Comparison of ENCODE assay signal across 16 cellular contexts in the genomic region with DNA sequence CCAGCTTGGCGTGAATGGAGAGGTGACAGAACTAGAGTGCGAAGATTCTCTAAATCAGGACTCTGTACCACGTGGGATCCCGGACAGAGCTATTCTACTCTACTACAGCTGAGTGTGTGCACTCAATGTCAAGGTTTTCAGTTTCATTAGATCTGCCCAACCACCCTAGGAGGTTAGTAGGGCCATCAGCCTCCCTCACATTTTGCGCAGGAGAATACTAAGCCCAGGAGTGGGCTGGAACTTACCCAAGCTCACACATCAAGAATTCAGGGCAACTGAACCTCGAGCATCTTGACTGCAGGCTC.
A peak's percentile ranks its signal among the peaks of the same experiment; 100 is the strongest.
DNase-seq lines count a peak whose midpoint lies in the region; ATAC-seq and TF ChIP-seq lines count a peak whose summit lies in the region.
"Had no signal": no experiment of that assay in that cellular context is flagged by ENCODE, and none has a peak within 500 bp of the region (broad histone marks: within the 10 kb centered on the region; RNA-seq: fewer than 3 reads in every experiment).

No MANE protein-coding gene starts in this region.

- peaks cover 23% of the 10 kb centered on the region for H3F3A ChIP-seq in GM23248 (ENCODE audit: insufficient read depth)

- H3K27ac ChIP-seq in GM23248 = peak overlapping the region; percentile 72
- peak overlapping the region; percentile 7 for H3K27ac ChIP-seq in epithelial cell of prostate
- H3K27ac ChIP-seq: C4-2B, SK-N-MC had no signal

- H2AFZ ChIP-seq in GM23248 = no peak overlapping the region

- in situ Hi-C loops in GM23248 (cut with MboI) = no loop called here

- 57 to 68% methylated on average over 6 of the region's 6 CpGs for WGBS in GM23248 (ENCODE audit: low coverage in 1 of 2, low lambda C conversion rate in 2 of 2, missing lambda C conversion rate in 2 of 2), 2 experiments
- 87 to 89% methylated on average over 6 of the region's 6 CpGs for WGBS in lower leg skin, 2 donors

- no peaks in the 10 kb centered on the region for H3K36me3 ChIP-seq in GM23248 (ENCODE audit: low read depth)

- peaks cover 26% of the 10 kb centered on the region for H3K4me1 ChIP-seq in GM23248 (ENCODE audit: insufficient read depth)
- H3K4me1 ChIP-seq: A549 had no signal

- H3K4me3 Mint-ChIP-seq in osteocyte (ENCODE audit: unreplicated experiment) = no peak overlapping the region

- no peak for TF ChIP-seq POLR2A in lower leg skin (IDR thresholded peaks at IDR 0.05)

- no peaks in the 10 kb centered on the region for H3K36me3 Mint-ChIP-seq in osteocyte (ENCODE audit: unreplicated experiment)

- no peak overlapping the region for H3K4me2 ChIP-seq in GM23248 (ENCODE audit: unreplicated experiment)
- H3K4me2 ChIP-seq: A549 had no signal

- H3K4me3 ChIP-seq in GM23248 (no peak overlapping the region), lower leg skin (ENCODE audit: low read depth, poor library complexity, severe bottlenecking) (no peak overlapping the region)
- H3K4me3 ChIP-seq: A549, SK-N-MC had no signal

- no peaks in the 10 kb centered on the region for H3K79me2 ChIP-seq in GM23248 (ENCODE audit: insufficient read depth)

- peaks cover 7% of the 10 kb centered on the region for H3K4me1 Mint-ChIP-seq in osteocyte (ENCODE audit: unreplicated experiment)

- H3K27me3 ChIP-seq in GM23248 (replicated peaks; ENCODE audit: insufficient read depth) = no peaks in the 10 kb centered on the region

- H3K9ac ChIP-seq in GM23248 = peak overlapping the region; percentile 48

- H4K20me1 ChIP-seq in GM23248 (ENCODE audit: insufficient read depth) = no peaks in the 10 kb centered on the region

- H3K27me3 Mint-ChIP-seq in osteocyte (ENCODE audit: unreplicated experiment) = peaks cover 3% of the 10 kb centered on the region

- TF ChIP-seq CTCF in osteocyte (IDR thresholded peaks at IDR 0.05) = no peak
- no peak for TF ChIP-seq CTCF in lower leg skin (IDR thresholded peaks at IDR 0.05)

- H3K9me3 ChIP-seq in GM23248 (ENCODE audit: low read depth) = no peaks in the 10 kb centered on the region
- H3K9me3 ChIP-seq: A549 had no signal

- no peaks in the 10 kb centered on the region for H3K9me2 ChIP-seq in GM23248 (ENCODE audit: insufficient read depth)

- intact Hi-C loops in lower leg skin (cut with DNase I; ENCODE audit: low total_unique reads) = no loop called here

- no peak for DNase-seq in GM23248
- DNase-seq in epithelial cell of prostate (ENCODE audit: low read depth, low spot score) = no peak
- no peak for DNase-seq in osteocyte (ENCODE audit: extremely low spot score, unreplicated experiment)
- DNase-seq in lower leg skin (ENCODE audit: low spot score in 2 of 2) = no peak
- no peak for DNase-seq in stimulated activated CD4-positive, alpha-beta T cell treated with anti-CD3 and anti-CD28 coated beads, Interleukin-2, amount 100 ng/mL, for 48 hours
- DNase-seq: DMS79 treated with DMSO at 0.1 percent for 48 hours, NCI-H1092 treated with DMSO at 0.1 percent for 48 hours, NCI-H510A, NCI-H748 treated with DMSO at 0.1 percent for 48 hours, OCI-M1, SHP77 had no signal

- ATAC-seq in SK-N-SH treated with all-trans-retinoic acid at 6 μM for 48 hours (peak; percentile 18; the same call in 2 of the 3 replicates), GM19035 (IDR thresholded peaks at IDR 0.05; ENCODE audit: unreplicated experiment) (no peak)

- no peaks in the 10 kb centered on the region for H3K9me3 Mint-ChIP-seq in osteocyte (ENCODE audit: unreplicated experiment)

- peak overlapping the region; percentile 35 for H3K27ac Mint-ChIP-seq in osteocyte (ENCODE audit: unreplicated experiment)

TF ChIP-seq in SK-N-SH treated with all-trans-retinoic acid at 6 μM for 48 hours, 23 proteins besides CTCF, POLR2A, EP300 and RAD21:
- no peak for TF ChIP-seq ISL1 (CRISPR knock-in tag; IDR thresholded peaks at IDR 0.05)
- TF ChIP-seq GLIS3 (CRISPR knock-in tag; IDR thresholded peaks at IDR 0.05) = no peak
- TF ChIP-seq ESRRG (CRISPR knock-in tag; IDR thresholded peaks at IDR 0.05) = no peak
- TF ChIP-seq RARB (CRISPR knock-in tag; IDR thresholded peaks at IDR 0.05) = no peak
- no peak for TF ChIP-seq ZNF565 (CRISPR knock-in tag; conservative IDR thresholded peaks at IDR 0.05; ENCODE audit: low read depth)
- TF ChIP-seq PATZ1 (CRISPR knock-in tag; IDR thresholded peaks at IDR 0.05; ENCODE audit: borderline replicate concordance) = no peak
- TF ChIP-seq TOX (CRISPR knock-in tag; IDR thresholded peaks at IDR 0.05; ENCODE audit: borderline replicate concordance) = no peak
- TF ChIP-seq OSR1 (CRISPR knock-in tag; IDR thresholded peaks at IDR 0.05) = no peak
- TF ChIP-seq TCF4 (CRISPR knock-in tag; IDR thresholded peaks at IDR 0.05; ENCODE audit: borderline replicate concordance) = no peak
- no peak for TF ChIP-seq ZFP30 (CRISPR knock-in tag; IDR thresholded peaks at IDR 0.05)
- TF ChIP-seq ARNTL (CRISPR knock-in tag; IDR thresholded peaks at IDR 0.05; ENCODE audit: borderline replicate concordance, low read depth) = no peak
- no peak for TF ChIP-seq BACH2 (CRISPR knock-in tag; IDR thresholded peaks at IDR 0.05; ENCODE audit: borderline replicate concordance)
- TF ChIP-seq CSDC2 (CRISPR knock-in tag; IDR thresholded peaks at IDR 0.05) = no peak
- TF ChIP-seq, protein P1, sequence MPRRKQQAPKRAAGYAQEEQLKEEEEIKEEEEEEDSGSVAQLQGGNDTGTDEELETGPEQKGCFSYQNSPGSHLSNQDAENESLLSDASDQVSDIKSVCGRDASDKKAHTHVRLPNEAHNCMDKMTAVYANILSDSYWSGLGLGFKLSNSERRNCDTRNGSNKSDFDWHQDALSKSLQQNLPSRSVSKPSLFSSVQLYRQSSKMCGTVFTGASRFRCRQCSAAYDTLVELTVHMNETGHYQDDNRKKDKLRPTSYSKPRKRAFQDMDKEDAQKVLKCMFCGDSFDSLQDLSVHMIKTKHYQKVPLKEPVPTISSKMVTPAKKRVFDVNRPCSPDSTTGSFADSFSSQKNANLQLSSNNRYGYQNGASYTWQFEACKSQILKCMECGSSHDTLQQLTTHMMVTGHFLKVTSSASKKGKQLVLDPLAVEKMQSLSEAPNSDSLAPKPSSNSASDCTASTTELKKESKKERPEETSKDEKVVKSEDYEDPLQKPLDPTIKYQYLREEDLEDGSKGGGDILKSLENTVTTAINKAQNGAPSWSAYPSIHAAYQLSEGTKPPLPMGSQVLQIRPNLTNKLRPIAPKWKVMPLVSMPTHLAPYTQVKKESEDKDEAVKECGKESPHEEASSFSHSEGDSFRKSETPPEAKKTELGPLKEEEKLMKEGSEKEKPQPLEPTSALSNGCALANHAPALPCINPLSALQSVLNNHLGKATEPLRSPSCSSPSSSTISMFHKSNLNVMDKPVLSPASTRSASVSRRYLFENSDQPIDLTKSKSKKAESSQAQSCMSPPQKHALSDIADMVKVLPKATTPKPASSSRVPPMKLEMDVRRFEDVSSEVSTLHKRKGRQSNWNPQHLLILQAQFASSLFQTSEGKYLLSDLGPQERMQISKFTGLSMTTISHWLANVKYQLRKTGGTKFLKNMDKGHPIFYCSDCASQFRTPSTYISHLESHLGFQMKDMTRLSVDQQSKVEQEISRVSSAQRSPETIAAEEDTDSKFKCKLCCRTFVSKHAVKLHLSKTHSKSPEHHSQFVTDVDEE (CRISPR knock-in tag; IDR thresholded peaks at IDR 0.05) = no peak
